Comparison of ENCODE assay signal across 27 cellular contexts in genomic region chr7:20450473-20450872, GRCh38.
A peak's percentile ranks its signal among the peaks of the same experiment; 100 is the strongest.
DNase-seq lines count a peak whose midpoint lies in the region; ATAC-seq and TF ChIP-seq lines count a peak whose summit lies in the region.
"Had no signal": no experiment of that assay in that cellular context is flagged by ENCODE, and none has a peak within 500 bp of the region (broad histone marks: within the 10 kb centered on the region; RNA-seq: fewer than 3 reads in every experiment).

No MANE protein-coding gene starts in this region.

- DNase-seq in CD14-positive monocyte (ENCODE audit: low spot score) (no peak), MV-4-11 (lab: John Stamatoyannopoulos, UW) (peak; percentile 23), SKM-1 treated with dmso at 0.1 percent for 144 hours (lab: John Stamatoyannopoulos, UW; ENCODE audit: unreplicated experiment) (peak; percentile 84), Calu3 (no peak), NCI-H1694 (lab: John Stamatoyannopoulos, UW) (no peak), spleen (no peak)
- DNase-seq in naive thymus-derived CD4-positive, alpha-beta T cell, result no peak
- DNase-seq: CD4-positive, CD25-positive, alpha-beta regulatory T cell; DMS 273 treated with DMSO at 0.1 percent for 48 hours; DMS79 treated with DMSO at 0.1 percent for 48 hours; MG63; NCI-H1092 treated with DMSO at 0.1 percent for 48 hours; NCI-H1436 treated with DMSO at 0.1 percent for 48 hours; NCI-H2029 treated with DMSO at 0.1 percent for 48 hours; NCI-H2171; NCI-H345; NCI-H524 treated with DMSO at 0.1 percent for 48 hours; NCI-H82; PC-3; RPMI8226; SHP77; T-helper 1 cell had no signal

- H3K36me3 Mint-ChIP-seq in CD14-positive monocyte (no peaks in the 10 kb centered on the region), Calu3 (ENCODE audit: insufficient read depth, unreplicated experiment) (no peaks in the 10 kb centered on the region)
- H3K36me3 Mint-ChIP-seq in naive thymus-derived CD4-positive, alpha-beta T cell, result no peaks in the 10 kb centered on the region
- H3K36me3 Mint-ChIP-seq: CD4-positive, CD25-positive, alpha-beta regulatory T cell had no signal

- H3K9me3 Mint-ChIP-seq in CD14-positive monocyte (peaks cover 0 to 2% (median 0%) of the 10 kb centered on the region in 7 donors), Calu3 (ENCODE audit: low read depth, unreplicated experiment) (peaks cover 3% of the 10 kb centered on the region)
- peaks cover 0 to 4% (median 0%) of the 10 kb centered on the region in 11 donors for H3K9me3 Mint-ChIP-seq in naive thymus-derived CD4-positive, alpha-beta T cell

- H3K4me3 Mint-ChIP-seq in CD14-positive monocyte (peak overlapping the region in 1 of 2 donors; percentile 74), Calu3 (ENCODE audit: low read depth, unreplicated experiment) (no peak overlapping the region)
- H3K4me3 Mint-ChIP-seq in naive thymus-derived CD4-positive, alpha-beta T cell, result no peak overlapping the region
- H3K4me3 Mint-ChIP-seq: B cell; CD4-positive, CD25-positive, alpha-beta regulatory T cell had no signal

- H3K27ac ChIP-seq in naive thymus-derived CD4-positive, alpha-beta T cell (ENCODE audit: low read depth, low read length), result no peak overlapping the region
- H3K27ac ChIP-seq in spleen, result peak overlapping the region in 2 of 8 donors; percentile 60 to 80
- H3K27ac ChIP-seq: SK-N-MC had no signal

- H3K4me3 ChIP-seq in naive thymus-derived CD4-positive, alpha-beta T cell (ENCODE audit: low read length), result no peak overlapping the region
- H3K4me3 ChIP-seq in spleen, result no peak overlapping the region
- H3K4me3 ChIP-seq: GM12878, K562, MG63, SK-N-MC had no signal

- CTCF ChIA-PET in naive thymus-derived CD4-positive, alpha-beta T cell (lab: Charles Lee), result no interaction called here
- CTCF ChIA-PET in Calu3 (lab: Charles Lee), result no interaction called here

- H3K27me3 Mint-ChIP-seq in CD14-positive monocyte (ENCODE audit: low read depth in 3 of 3) (peaks cover 0 to 2% (median 0%) of the 10 kb centered on the region in 3 donors), Calu3 (ENCODE audit: unreplicated experiment) (no peaks in the 10 kb centered on the region)
- H3K27me3 Mint-ChIP-seq in naive thymus-derived CD4-positive, alpha-beta T cell, result peaks cover 0 to 3% (median 0%) of the 10 kb centered on the region in 5 donors

- peak overlapping the region; percentile 79 to 91 (median 86) for H3K27ac Mint-ChIP-seq in CD14-positive monocyte
- H3K27ac Mint-ChIP-seq in naive thymus-derived CD4-positive, alpha-beta T cell, result no peak overlapping the region
- no peak overlapping the region for H3K27ac Mint-ChIP-seq in Calu3 (ENCODE audit: unreplicated experiment)
- H3K27ac Mint-ChIP-seq: B cell; CD4-positive, CD25-positive, alpha-beta regulatory T cell had no signal

- POLR2A ChIA-PET in naive thymus-derived CD4-positive, alpha-beta T cell (lab: Charles Lee), result no interaction called here

- ATAC-seq in naive thymus-derived CD4-positive, alpha-beta T cell, result peak; percentile 54
- ATAC-seq: GM12878, HepG2, K562, PC-3 had no signal

- WGBS in spleen, 5 donors, result 39 to 80% (median 59%) methylated on average over 2 of the region's 2 CpGs

- H3K4me1 Mint-ChIP-seq in CD14-positive monocyte (peaks cover 26% of the 10 kb centered on the region), Calu3 (ENCODE audit: low read depth, unreplicated experiment) (no peaks in the 10 kb centered on the region)
- no peaks in the 10 kb centered on the region for H3K4me1 Mint-ChIP-seq in naive thymus-derived CD4-positive, alpha-beta T cell
- H3K4me1 Mint-ChIP-seq: B cell; CD4-positive, CD25-positive, alpha-beta regulatory T cell had no signal

- no peaks in the 10 kb centered on the region for H3K4me1 ChIP-seq in naive thymus-derived CD4-positive, alpha-beta T cell (ENCODE audit: control insufficient read depth in 2 of 2, insufficient read depth in 2 of 2, low read length in 2 of 2)
- H3K4me1 ChIP-seq in spleen, result no peaks in the 10 kb centered on the region

- H3K9me3 ChIP-seq in naive thymus-derived CD4-positive, alpha-beta T cell (ENCODE audit: control insufficient read depth in 2 of 3, low read length in 3 of 3), result no peaks in the 10 kb centered on the region
- no peaks in the 10 kb centered on the region for H3K9me3 ChIP-seq in spleen
- H3K9me3 ChIP-seq: MG63 had no signal

- no peak for TF ChIP-seq POLR2A in spleen (IDR thresholded peaks at IDR 0.05)

- no peak for TF ChIP-seq CTCF in CD14-positive monocyte (IDR thresholded peaks at IDR 0.05)
- no peak for TF ChIP-seq CTCF in Calu3 (IDR thresholded peaks at IDR 0.05; ENCODE audit: unreplicated experiment)
- no peak for TF ChIP-seq CTCF in spleen (IDR thresholded peaks at IDR 0.05 in 8 of 11, conservative IDR thresholded peaks at IDR 0.05 in 3 of 11)

- intact Hi-C loops in CD14-positive monocyte (cut with micrococcal nuclease), result no loop called here
- intact Hi-C loops in naive thymus-derived CD4-positive, alpha-beta T cell (cut with micrococcal nuclease), result no loop called here
- intact Hi-C loops in Calu3 (cut with micrococcal nuclease; ENCODE audit: unreplicated experiment), result no loop called here
- intact Hi-C loops in spleen (cut with DNase I; ENCODE audit: low total_unique reads), result no loop called here

- no peaks in the 10 kb centered on the region for H3K36me3 ChIP-seq in naive thymus-derived CD4-positive, alpha-beta T cell (ENCODE audit: control insufficient read depth in 2 of 3, insufficient read depth in 3 of 3, low read length in 3 of 3)
- no peaks in the 10 kb centered on the region for H3K36me3 ChIP-seq in spleen
- H3K36me3 ChIP-seq: MG63 had no signal

- BruUV-seq in Calu3 (replicated peaks; lab: Mats Ljungman, UMichigan), result no TSS peak

- H3K27me3 ChIP-seq in naive thymus-derived CD4-positive, alpha-beta T cell (ENCODE audit: control insufficient read depth in 2 of 2, insufficient read depth in 2 of 2, low read length in 2 of 2), result no peaks in the 10 kb centered on the region
- no peaks in the 10 kb centered on the region for H3K27me3 ChIP-seq in spleen (replicated peaks in 1 of 7)
- H3K27me3 ChIP-seq: MG63 had no signal

Comparison
In these comparisons a context has a peak if more than half of its experiments do, and no peak if none do; other contexts are left out.
1. DNase-seq: peak in MV-4-11 (single experiment) and SKM-1 treated with dmso at 0.1 percent for 144 hours (single experiment); none in CD14-positive monocyte (single experiment), naive thymus-derived CD4-positive, alpha-beta T cell (0 of 9), Calu3 (single experiment), NCI-H1694 (single experiment) and spleen (single experiment).
2. H3K27ac Mint-ChIP-seq: peak in CD14-positive monocyte (7 of 7); none in naive thymus-derived CD4-positive, alpha-beta T cell (0 of 9) and Calu3 (single experiment).